18 cellular contexts compared by ENCODE assay signal in the genomic region with DNA sequence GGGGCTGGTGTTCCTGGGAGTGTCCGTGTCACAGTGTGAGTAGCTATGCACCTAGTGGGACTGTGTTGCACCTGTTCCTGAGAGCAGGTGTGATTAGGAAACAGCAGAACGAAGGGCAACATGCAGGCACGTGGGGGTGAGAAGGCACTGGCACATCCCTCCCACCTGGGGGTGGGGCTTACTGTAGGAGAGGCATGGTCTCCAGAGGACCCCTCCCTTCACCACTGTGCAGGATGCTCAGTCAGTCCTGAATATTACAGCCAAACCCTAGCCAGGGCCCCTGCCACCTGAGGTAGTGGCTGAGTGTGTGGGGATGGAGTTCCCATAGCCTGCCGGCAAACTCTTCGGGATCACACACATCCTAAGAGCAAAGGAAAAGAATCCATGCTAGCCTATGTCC.
"Had no signal": no experiment of that assay in that cellular context is flagged by ENCODE, and none has a peak within 500 bp of the region (broad histone marks: within the 10 kb centered on the region; RNA-seq: fewer than 3 reads in every experiment).

No MANE protein-coding gene starts in this region.

- DNase-seq: KBM-7, MV-4-11, NCI-H1048, NCI-H1105, NCI-H1417, NCI-H1436 treated with DMSO at 0.1 percent for 48 hours, NCI-H1694, NCI-H187 treated with DMSO at 0.1 percent for 48 hours, NCI-H2029 treated with DMSO at 0.1 percent for 48 hours, NCI-H2171 treated with DMSO at 0.1 percent for 48 hours, NCI-H345, NCI-H446 treated with DMSO at 0.1 percent for 48 hours, NCI-H510A treated with DMSO at 0.1 percent for 48 hours, NCI-H526, NCI-H774, Right ventricle myocardium superior, RPMI8226, SK-N-SH had no signal

- H3K9me3 ChIP-seq: SK-N-SH had no signal

- H3K4me2 ChIP-seq: SK-N-SH had no signal

- H3K9ac ChIP-seq: SK-N-SH had no signal
